ENCODE assay signal across 9 cellular contexts in the genomic region with DNA sequence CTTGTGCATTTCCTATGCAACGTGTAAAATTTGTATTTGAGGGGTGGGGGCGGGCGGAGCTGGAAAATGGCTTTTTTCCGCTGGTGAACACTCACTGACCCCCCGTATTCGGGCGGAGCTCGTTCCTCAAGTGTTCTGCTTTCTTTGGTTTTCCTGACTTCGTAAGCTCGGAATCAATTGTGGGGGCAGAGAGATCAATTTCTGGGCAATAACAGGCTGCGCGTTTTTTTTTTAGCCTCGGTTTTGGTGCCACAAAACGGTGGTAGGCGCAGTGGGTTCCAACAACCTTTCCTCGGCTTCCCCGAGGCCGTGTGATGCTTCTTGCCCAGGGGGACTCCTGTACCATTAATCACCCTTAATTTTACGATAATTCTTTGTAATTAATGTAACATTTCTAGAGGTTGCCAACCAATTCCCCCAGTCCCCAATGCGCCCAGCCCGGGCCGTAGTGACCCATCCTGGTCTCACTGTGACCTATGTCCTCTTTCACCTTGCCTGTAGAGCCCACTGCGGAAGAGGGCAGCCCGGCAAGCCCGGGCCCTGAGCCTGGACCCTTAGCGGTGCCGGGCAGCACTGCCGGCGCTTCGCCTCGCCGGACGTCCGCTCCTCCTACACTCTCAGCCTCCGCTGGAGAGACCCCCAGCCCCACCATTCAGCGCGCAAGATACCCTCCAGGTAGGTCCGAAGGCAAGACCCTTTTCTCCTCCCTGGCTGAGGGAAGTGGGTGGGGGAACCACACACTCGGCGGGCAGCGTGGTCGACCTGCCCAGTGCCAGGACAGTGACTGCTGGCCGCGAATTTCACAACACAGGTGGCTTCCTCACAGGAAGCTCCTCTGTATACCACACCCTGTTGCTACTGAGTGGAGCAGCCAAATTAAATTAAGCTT. TPM values are rescaled to one million over a fixed set of nuclear protein-coding genes. Genes with fewer than 3 reads are reported as not detected.
DNase-seq lines count a peak whose midpoint lies in the region; ATAC-seq and TF ChIP-seq lines count a peak whose summit lies in the region.
"Had no signal": no experiment of that assay in that cellular context is flagged by ENCODE, and none has a peak within 500 bp of the region (broad histone marks: within the 10 kb centered on the region; RNA-seq: fewer than 3 reads in every experiment).

No MANE protein-coding gene starts in this region.

- in situ Hi-C loops in GM13976 (cut with MboI; ENCODE audit: low sequenced_read_pairs, unreplicated experiment) = no loop called here

- no peak for ATAC-seq in right cardiac atrium
- ATAC-seq in activated CD4-positive, CD25-positive, alpha-beta regulatory T cell treated with anti-CD3 and anti-CD28 coated beads, Interleukin-2, amount 50 U/mL, for 24 hours = no peak
- no peak for ATAC-seq in GM19467 (IDR thresholded peaks at IDR 0.05; ENCODE audit: unreplicated experiment)
- no peak for ATAC-seq in GM21360 (IDR thresholded peaks at IDR 0.05; ENCODE audit: unreplicated experiment)

- no peaks in the 10 kb centered on the region for H3K36me3 ChIP-seq in rectal smooth muscle tissue (ENCODE audit: control insufficient read depth, insufficient read depth, low read length)
- H3K36me3 ChIP-seq: MG63 had no signal

- WGBS in right cardiac atrium = 49% methylated on average over 44 of the region's 44 CpGs

- no peak overlapping the region for H3K27ac Mint-ChIP-seq in activated CD4-positive, alpha-beta memory T cell treated with anti-CD3 and anti-CD28 coated beads, Interleukin-2, amount 10 ng/mL, durations not matched to agents 7 days and 5 days

- peaks cover 60% of the 10 kb centered on the region for H3K4me1 Mint-ChIP-seq in activated CD4-positive, alpha-beta memory T cell treated with anti-CD3 and anti-CD28 coated beads, Interleukin-2, amount 10 ng/mL, durations not matched to agents 7 days and 5 days

- CTCF ChIA-PET in activated CD4-positive, alpha-beta memory T cell treated with anti-CD3 and anti-CD28 coated beads, Interleukin-2, amount 10 ng/mL, durations not matched to agents 7 days and 5 days (lab: Charles Lee) = interaction anchor here (0.6 to 2.3 kb wide), 37 partner anchors 10 to 690 kb away, joined by 3 to 13 read pairs (median 4); partner anchors contain the start of gene STX17

- peak; percentile 23 for DNase-seq in GM13976 (ENCODE audit: low spot score)
- no peak for DNase-seq in activated CD4-positive, alpha-beta memory T cell treated with anti-CD3 and anti-CD28 coated beads, Interleukin-2, amount 10 ng/mL, durations not matched to agents 7 days and 5 days
- peak in 2 of 3 donors; percentile 43 to 61 for DNase-seq in right cardiac atrium
- no peak for DNase-seq in NCI-H748 (lab: John Stamatoyannopoulos, UW; ENCODE audit: unreplicated experiment)
- DNase-seq: MG63 had no signal

- no peaks in the 10 kb centered on the region for H3K9me3 ChIP-seq in right cardiac atrium (ENCODE audit: control insufficient read depth, low read length)
- H3K9me3 ChIP-seq: MG63 had no signal

- H3K27ac ChIP-seq in right cardiac atrium (ENCODE audit: low read length) (no peak overlapping the region), rectal smooth muscle tissue (ENCODE audit: low read depth, low read length) (no peak overlapping the region)

- H3K4me3 ChIP-seq in right cardiac atrium (ENCODE audit: low read length) = peak overlapping the region; percentile 74
- H3K4me3 ChIP-seq in rectal smooth muscle tissue (ENCODE audit: low read length) = peak overlapping the region; percentile 95
- H3K4me3 ChIP-seq: MG63 had no signal

- H3K9ac ChIP-seq in rectal smooth muscle tissue (ENCODE audit: low read length) = no peak overlapping the region

- intact Hi-C loops in right cardiac atrium (cut with DNase I) = loop anchor here in 2 of 4 donors (10.0 kb wide), 2 partner anchors 79 to 269 kb away; partner anchors contain the start of genes STX17 (in 2 of the 2), ERP44 (in 1 of the 2) and INVS (in 1 of the 2)

- H3K27me3 Mint-ChIP-seq in activated CD4-positive, alpha-beta memory T cell treated with anti-CD3 and anti-CD28 coated beads, Interleukin-2, amount 10 ng/mL, durations not matched to agents 7 days and 5 days = peaks cover 60% of the 10 kb centered on the region

- peak overlapping the region; percentile 91 for H3K4me3 Mint-ChIP-seq in activated CD4-positive, alpha-beta memory T cell treated with anti-CD3 and anti-CD28 coated beads, Interleukin-2, amount 10 ng/mL, durations not matched to agents 7 days and 5 days

- POLR2A ChIA-PET in activated CD4-positive, alpha-beta memory T cell treated with anti-CD3 and anti-CD28 coated beads, Interleukin-2, amount 10 ng/mL, durations not matched to agents 7 days and 5 days (lab: Charles Lee) = interaction anchor here (0.6 to 2.0 kb wide), 9 partner anchors 16 to 566 kb away, joined by 3 to 8 read pairs (median 3); no protein-coding TSS in a partner anchor

- TF ChIP-seq CTCF in GM13976 (IDR thresholded peaks at IDR 0.05; ENCODE audit: borderline replicate concordance, control extremely low read depth, extremely low read depth, insufficient read depth, missing control alignments) = no peak

- no peaks in the 10 kb centered on the region for H3K4me1 ChIP-seq in right cardiac atrium (ENCODE audit: control insufficient read depth, insufficient read depth, low read length)
- H3K4me1 ChIP-seq in rectal smooth muscle tissue (ENCODE audit: control insufficient read depth, insufficient read depth, low read length) = peaks cover 7% of the 10 kb centered on the region

- H3K36me3 Mint-ChIP-seq in activated CD4-positive, alpha-beta memory T cell treated with anti-CD3 and anti-CD28 coated beads, Interleukin-2, amount 10 ng/mL, durations not matched to agents 7 days and 5 days (ENCODE audit: low read depth) = peaks cover 6% of the 10 kb centered on the region

- H3K27me3 ChIP-seq in right cardiac atrium (ENCODE audit: control insufficient read depth, insufficient read depth) (no peaks in the 10 kb centered on the region), rectal smooth muscle tissue (ENCODE audit: control insufficient read depth, insufficient read depth, low read length) (peaks cover 14% of the 10 kb centered on the region)

- no peaks in the 10 kb centered on the region for H3K9me3 Mint-ChIP-seq in activated CD4-positive, alpha-beta memory T cell treated with anti-CD3 and anti-CD28 coated beads, Interleukin-2, amount 10 ng/mL, durations not matched to agents 7 days and 5 days

RNA-seq across cellular contexts. Expression of gene NR4A3, which starts 3.7 kb away (rescaled TPM):
- total RNA-seq in activated CD4-positive, alpha-beta memory T cell treated with anti-CD3 and anti-CD28 coated beads, Interleukin-2, amount 10 ng/mL, durations not matched to agents 7 days and 5 days = 1 to 10 TPM; 3.0 to 3.2 TPM
- 10 to 100 TPM in 1 of 4 donors, 1 to 10 TPM in 3; 4.1 to 98.5 (median 6.3) TPM for total RNA-seq in right cardiac atrium
- polyA plus RNA-seq in right cardiac atrium = 57.4 TPM

Comparison
In these comparisons a context has a peak if more than half of its experiments do, and no peak if none do; other contexts are left out.
1. DNase-seq: peak in GM13976 (single experiment) and right cardiac atrium (2 of 3); none in activated CD4-positive, alpha-beta memory T cell treated with anti-CD3 and anti-CD28 coated beads, Interleukin-2, amount 10 ng/mL, durations not matched to agents 7 days and 5 days (single experiment) and NCI-H748 (single experiment).